Comparison of ENCODE assay signal across 1 cellular context in the genomic region with DNA sequence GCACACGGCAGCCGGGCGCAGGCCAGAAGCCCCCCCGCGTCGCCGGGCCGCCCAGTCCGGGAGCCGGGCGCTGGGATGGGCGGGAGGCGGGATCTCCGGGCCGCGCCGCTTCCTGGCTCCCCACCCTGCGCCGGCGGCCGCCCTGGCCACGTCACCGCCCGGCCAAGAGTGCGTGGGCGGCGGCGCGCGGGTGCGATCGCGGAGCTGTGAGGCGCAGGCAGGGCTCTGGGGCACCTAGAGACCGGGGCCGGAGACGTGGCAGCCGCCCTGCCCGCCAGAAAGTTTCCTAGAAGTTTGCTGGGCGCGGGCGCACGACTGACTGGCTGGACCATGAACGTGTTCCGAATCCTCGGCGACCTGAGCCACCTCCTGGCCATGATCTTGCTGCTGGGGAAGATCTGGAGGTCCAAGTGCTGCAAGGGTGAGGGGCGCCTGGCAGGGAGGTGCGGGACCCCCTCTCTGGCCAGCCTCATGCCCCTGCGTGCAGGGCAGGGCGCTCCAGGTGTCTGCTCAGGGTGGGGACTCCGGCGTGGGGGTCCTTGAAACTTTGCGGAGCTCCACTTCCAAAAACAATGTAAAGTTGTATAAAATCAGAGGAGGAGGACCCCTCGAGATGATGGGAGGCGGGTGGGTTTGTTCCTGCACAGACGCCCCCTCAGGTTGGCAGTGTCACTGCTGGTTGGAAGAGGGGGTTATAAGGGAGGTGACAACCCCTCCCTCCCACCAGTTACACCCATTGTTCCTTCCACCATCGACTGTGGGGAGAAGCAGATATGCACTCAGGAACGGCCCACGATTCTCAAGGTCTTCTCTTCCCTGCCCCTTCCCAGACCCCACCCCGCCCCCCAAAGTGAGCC.
TF ChIP-seq lines count a peak whose summit lies in the region.

Gene KDELR3 (plus strand): TSS at position 193 of the 857 bp plus-strand sequence. CDS start 138 bp downstream, at position 331.

TF ChIP-seq in endothelial cell of umbilical vein, 7 proteins besides CTCF, POLR2A, EP300 and RAD21:
- peak; percentile 6 for TF ChIP-seq FOS (IDR thresholded peaks at IDR 0.05; ENCODE audit: borderline replicate concordance, insufficient read depth, low read length)
- TF ChIP-seq MYC (IDR thresholded peaks at IDR 0.05; ENCODE audit: low read depth, low read length): no peak
- peak; percentile 88 for TF ChIP-seq POLR2AphosphoS5 (IDR thresholded peaks at IDR 0.05; ENCODE audit: insufficient read depth, low read depth, low read length)
- no peak for TF ChIP-seq EZH2 (IDR thresholded peaks at IDR 0.05; ENCODE audit: borderline replicate concordance, low read depth, low read length, severe bottlenecking)
- TF ChIP-seq, protein P1, sequence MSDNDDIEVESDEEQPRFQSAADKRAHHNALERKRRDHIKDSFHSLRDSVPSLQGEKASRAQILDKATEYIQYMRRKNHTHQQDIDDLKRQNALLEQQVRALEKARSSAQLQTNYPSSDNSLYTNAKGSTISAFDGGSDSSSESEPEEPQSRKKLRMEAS (IDR thresholded peaks at IDR 0.05; ENCODE audit: insufficient read depth, insufficient read length): no peak
